21 cellular contexts compared by ENCODE assay signal in the genomic region with DNA sequence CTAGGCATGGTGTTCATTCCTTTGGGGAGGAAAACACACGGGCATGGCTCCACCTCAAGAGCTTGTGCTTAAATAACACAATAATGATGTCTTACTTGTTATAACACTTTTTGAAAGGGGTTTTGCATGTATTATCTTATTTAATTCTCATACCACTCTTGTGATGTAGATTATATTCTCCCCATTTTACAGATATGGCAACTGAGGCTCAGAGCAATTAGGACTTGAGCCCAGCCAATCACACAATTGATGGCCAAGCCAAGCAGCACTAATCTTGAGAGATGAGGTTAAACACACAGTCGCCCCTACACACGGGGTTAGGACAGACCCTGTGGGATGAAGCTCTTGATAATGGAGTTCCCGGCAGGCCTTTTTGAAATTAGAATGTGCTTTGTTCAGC.
"Had no signal": no experiment of that assay in that cellular context is flagged by ENCODE, and none has a peak within 500 bp of the region (broad histone marks: within the 10 kb centered on the region; RNA-seq: fewer than 3 reads in every experiment).

No MANE protein-coding gene starts in this region.

- H3K27me3 ChIP-seq: cardiac muscle cell had no signal

- H3K27ac ChIP-seq: cardiac muscle cell, VCaP had no signal

- FAIRE-seq: bronchial epithelial cell, TTC549 had no signal

- DNase-seq: aorta, cerebellar nuclear complex, SW 1271 had no signal

- H3K4me1 Mint-ChIP-seq: brain; central memory CD8-positive, alpha-beta T cell had no signal

- H3K9me3 Mint-ChIP-seq: activated B cell treated with CpG ODN at 0.5 μM for 24 hours; activated CD4-positive, alpha-beta memory T cell treated with anti-CD3 and anti-CD28 coated beads for 36 hours; activated CD4-positive, alpha-beta T cell treated with anti-CD3 and anti-CD28 coated beads, Interleukin-2, amount 10 ng/mL, durations not matched to agents 24 days and 14 days; activated CD8-positive, alpha-beta T cell treated with anti-CD3 and anti-CD28 coated beads for 36 hours; activated naive CD4-positive, alpha-beta T cell treated with anti-CD3 and anti-CD28 coated beads for 36 hours; activated naive CD4-positive, alpha-beta T cell treated with anti-CD3 and anti-CD28 coated beads, Interleukin-2, amount 50 U/mL, for 72 hours; activated naive CD8-positive, alpha-beta T cell treated with anti-CD3 and anti-CD28 coated beads for 36 hours; activated T-cell treated with anti-CD3 and anti-CD28 coated beads, Interleukin-2, amount 50 U/mL, for 72 hours; activated T-helper 1 cell treated with anti-CD3 and anti-CD28 coated beads, Interleukin-12 subunit alpha, Interleukin-12 subunit beta, Interleukin-2, Interleukin-4 antibody, amounts not matched to agents 30 ng/mL and 10 ng/mL and 1 ng/mL, durations not matched to agents 14 hours and 24 hours and 36 hours; activated T-helper 17 cell treated with anti-CD3 and anti-CD28 coated beads, Interleukin-2, amount 50 U/mL, for 72 hours; central memory CD8-positive, alpha-beta T cell; T-helper 1 cell treated with Interleukin-12 subunit alpha and Interleukin-12 subunit beta and Interleukin-4 antibody, amounts not matched to agents 30 μg/mL and 1 μg/mL, for 36 hours; T-helper 2 cell treated with Interferon-gamma antibody and Interleukin-4, amounts not matched to agents 5 μg/mL and 100 μg/mL, for 36 hours had no signal

- H3K36me3 Mint-ChIP-seq: activated naive CD4-positive, alpha-beta T cell treated with anti-CD3 and anti-CD28 coated beads, Interleukin-2, amount 50 U/mL, for 72 hours had no signal

- H3K4me3 ChIP-seq: cardiac muscle cell had no signal

- ATAC-seq: activated CD8-positive, alpha-beta T cell treated with anti-CD3 and anti-CD28 coated beads for 36 hours; activated naive CD4-positive, alpha-beta T cell treated with anti-CD3 and anti-CD28 coated beads, Interleukin-2, amount 50 U/mL, for 72 hours; activated T-cell treated with anti-CD3 and anti-CD28 coated beads, Interleukin-2, amount 50 U/mL, for 72 hours; activated T-helper 17 cell treated with anti-CD3 and anti-CD28 coated beads, Interleukin-2, amount 50 U/mL, for 72 hours had no signal

- H3K36me3 ChIP-seq: cardiac muscle cell had no signal

- H3K27ac Mint-ChIP-seq: activated B cell treated with CpG ODN at 0.5 μM for 24 hours; activated CD4-positive, alpha-beta memory T cell treated with anti-CD3 and anti-CD28 coated beads for 36 hours; activated CD4-positive, alpha-beta T cell treated with anti-CD3 and anti-CD28 coated beads, Interleukin-2, amount 10 ng/mL, durations not matched to agents 24 days and 14 days; activated CD8-positive, alpha-beta T cell treated with anti-CD3 and anti-CD28 coated beads for 36 hours; activated naive CD4-positive, alpha-beta T cell treated with anti-CD3 and anti-CD28 coated beads for 36 hours; activated naive CD4-positive, alpha-beta T cell treated with anti-CD3 and anti-CD28 coated beads, Interleukin-2, amount 50 U/mL, for 72 hours; activated naive CD8-positive, alpha-beta T cell treated with anti-CD3 and anti-CD28 coated beads for 36 hours; activated T-cell treated with anti-CD3 and anti-CD28 coated beads, Interleukin-2, amount 50 U/mL, for 72 hours; activated T-helper 17 cell treated with anti-CD3 and anti-CD28 coated beads, Interleukin-2, amount 50 U/mL, for 72 hours; brain; T-helper 1 cell treated with Interleukin-12 subunit alpha and Interleukin-12 subunit beta and Interleukin-4 antibody, amounts not matched to agents 30 μg/mL and 1 μg/mL, for 36 hours had no signal

- H3K27me3 Mint-ChIP-seq: activated B cell treated with CpG ODN at 0.5 μM for 24 hours; activated CD4-positive, alpha-beta memory T cell treated with anti-CD3 and anti-CD28 coated beads for 36 hours; activated CD4-positive, alpha-beta T cell treated with anti-CD3 and anti-CD28 coated beads, Interleukin-2, amount 10 ng/mL, durations not matched to agents 24 days and 14 days; activated CD8-positive, alpha-beta T cell treated with anti-CD3 and anti-CD28 coated beads for 36 hours; activated naive CD8-positive, alpha-beta T cell treated with anti-CD3 and anti-CD28 coated beads for 36 hours; activated T-helper 17 cell treated with anti-CD3 and anti-CD28 coated beads, Interleukin-2, amount 50 U/mL, for 72 hours; brain; central memory CD8-positive, alpha-beta T cell had no signal

- H3K4me3 Mint-ChIP-seq: activated B cell treated with CpG ODN at 0.5 μM for 24 hours; activated CD4-positive, alpha-beta memory T cell treated with anti-CD3 and anti-CD28 coated beads for 36 hours; activated CD4-positive, alpha-beta T cell treated with anti-CD3 and anti-CD28 coated beads, Interleukin-2, amount 10 ng/mL, durations not matched to agents 24 days and 14 days; activated CD8-positive, alpha-beta T cell treated with anti-CD3 and anti-CD28 coated beads for 36 hours; activated naive CD4-positive, alpha-beta T cell treated with anti-CD3 and anti-CD28 coated beads for 36 hours; activated naive CD8-positive, alpha-beta T cell treated with anti-CD3 and anti-CD28 coated beads for 36 hours; activated T-cell treated with anti-CD3 and anti-CD28 coated beads, Interleukin-2, amount 50 U/mL, for 72 hours; activated T-helper 1 cell treated with anti-CD3 and anti-CD28 coated beads, Interleukin-12 subunit alpha, Interleukin-12 subunit beta, Interleukin-2, Interleukin-4 antibody, amounts not matched to agents 30 ng/mL and 10 ng/mL and 1 ng/mL, durations not matched to agents 14 hours and 24 hours and 36 hours; activated T-helper 17 cell treated with anti-CD3 and anti-CD28 coated beads, Interleukin-2, amount 50 U/mL, for 72 hours; brain; central memory CD8-positive, alpha-beta T cell; T-helper 1 cell treated with Interleukin-12 subunit alpha and Interleukin-12 subunit beta and Interleukin-4 antibody, amounts not matched to agents 30 μg/mL and 1 μg/mL, for 36 hours; T-helper 2 cell treated with Interferon-gamma antibody and Interleukin-4, amounts not matched to agents 5 μg/mL and 100 μg/mL, for 36 hours had no signal
